ENCODE assay signal across 8 cellular contexts in genomic region chr11:12675951-12676711, GRCh38. TPM values are rescaled to one million over a fixed set of nuclear protein-coding genes. Genes with fewer than 3 reads are reported as not detected.
DNase-seq lines count a peak whose midpoint lies in the region; ATAC-seq and TF ChIP-seq lines count a peak whose summit lies in the region.

No MANE protein-coding gene starts in this region.

- 5 to 14% methylated on average over 11 of the region's 11 CpGs for WGBS in sigmoid colon, 2 donors

- peak overlapping the region; percentile 54 for H3K4me3 ChIP-seq in H7 (ENCODE audit: insufficient read depth, low read depth, low read length)
- H3K4me3 ChIP-seq in fibroblast of the aortic adventitia (ENCODE audit: low read depth, low read length), result peak overlapping the region; percentile 73
- H3K4me3 ChIP-seq in sigmoid colon, result peak overlapping the region; percentile 62 to 92 (median 87)

- H3K27me3 ChIP-seq in H7 (ENCODE audit: control insufficient read depth, insufficient read depth, low read length), result no peaks in the 10 kb centered on the region
- H3K27me3 ChIP-seq in sigmoid colon, result no peaks in the 10 kb centered on the region

- peak overlapping the region; percentile 98 to 99 (median 99) for H3K27ac ChIP-seq in sigmoid colon

- H3K4me1 ChIP-seq in sigmoid colon, result peaks cover 0 to 50% (median 32%) of the 10 kb centered on the region in 4 donors

- ATAC-seq in GM18873 (IDR thresholded peaks at IDR 0.05; ENCODE audit: low FRiP score, unreplicated experiment) (no peak), GM21515 (IDR thresholded peaks at IDR 0.05; ENCODE audit: unreplicated experiment) (no peak), HG03045 (IDR thresholded peaks at IDR 0.05; ENCODE audit: unreplicated experiment) (no peak)

- no peak for TF ChIP-seq CTCF in fibroblast of the aortic adventitia (IDR thresholded peaks at IDR 0.05; ENCODE audit: insufficient read depth, low read length)
- no peak for TF ChIP-seq CTCF in sigmoid colon (IDR thresholded peaks at IDR 0.05)

- H3K36me3 ChIP-seq in H7 (replicated peaks; ENCODE audit: control insufficient read depth, insufficient read depth, low read length), result no peaks in the 10 kb centered on the region; the same call in 1 of the 2 replicates
- H3K36me3 ChIP-seq in sigmoid colon, result no peaks in the 10 kb centered on the region

- DNase-seq in H7 (peak; percentile 44), RPMI8226 (peak; percentile 44), fibroblast of the aortic adventitia (ENCODE audit: low read depth) (peak; percentile 70), sigmoid colon (peak; percentile 80), NCI-H1694 treated with DMSO at 0.1 percent for 48 hours (lab: John Stamatoyannopoulos, UW) (no peak)

- TF ChIP-seq POLR2A in sigmoid colon (IDR thresholded peaks at IDR 0.05), result no peak

- no peaks in the 10 kb centered on the region for H3K9me3 ChIP-seq in sigmoid colon

- intact Hi-C loops in sigmoid colon (cut with DNase I), result loop anchor here (1.0 to 5.0 kb wide), 5 partner anchors 17 to 387 kb away; no protein-coding TSS in a partner anchor

- TF ChIP-seq EP300 in sigmoid colon (IDR thresholded peaks at IDR 0.05), result peak in 1 of 4 donors; percentile 31

RNA-seq across cellular contexts. Expression of gene TEAD1, which starts 1.9 kb away (rescaled TPM):
- total RNA-seq in H7 (2014; rRNA removed; shearing (Covaris generic)), result 58.0 and 78.1 TPM in 2 replicates
- total RNA-seq in fibroblast of the aortic adventitia (ENCODE audit: low replicate concordance) (117 and 131 TPM in 2 replicates), sigmoid colon (100 to 1,000 TPM; 155 to 200 (median 186) TPM)
- polyA plus RNA-seq in sigmoid colon, result 10 to 100 TPM in 1 of 3 donors, 1 to 10 TPM in 2; 3.2 to 14.0 (median 4.2) TPM
